Comparison of ENCODE assay signal across 16 cellular contexts in the genomic region with DNA sequence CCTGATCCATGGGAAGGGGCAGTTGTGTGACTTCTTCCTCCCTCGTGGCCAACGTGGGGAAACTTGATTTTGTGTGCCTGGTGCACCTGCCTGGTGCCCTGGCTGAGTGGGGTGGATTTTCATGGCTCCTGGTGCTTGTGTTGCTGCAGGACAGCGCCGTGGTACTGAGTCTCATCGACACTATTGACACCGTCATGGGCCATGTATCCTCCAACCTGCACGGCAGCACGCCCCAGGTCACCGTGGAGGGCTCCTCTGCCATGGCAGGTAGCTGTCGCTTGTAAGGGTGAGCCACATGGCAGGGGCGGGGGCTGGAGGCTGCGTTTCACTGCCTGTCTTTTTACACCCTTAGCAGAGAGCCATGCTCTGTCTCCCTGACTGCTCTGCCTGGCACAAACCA. TPM values are rescaled to one million over a fixed set of nuclear protein-coding genes. Genes with fewer than 3 reads are reported as not detected.
"Had no signal": no experiment of that assay in that cellular context is flagged by ENCODE, and none has a peak within 500 bp of the region (broad histone marks: within the 10 kb centered on the region; RNA-seq: fewer than 3 reads in every experiment).

No MANE protein-coding gene starts in this region.

- H3K79me2 ChIP-seq: parathyroid adenoma had no signal

- H3K4me1 ChIP-seq: parathyroid adenoma had no signal

- H2AFZ ChIP-seq: parathyroid adenoma had no signal

- DNase-seq: activated CD8-positive, alpha-beta memory T cell treated with anti-CD3 and anti-CD28 coated beads for 24 hours; activated CD8-positive, alpha-beta memory T cell treated with anti-CD3 and anti-CD28 coated beads, Interleukin-2, amount 50 U/mL, for 48 hours; activated effector memory CD4-positive, alpha-beta T cell treated with anti-CD3 and anti-CD28 coated beads, Interleukin-2, amount 50 U/mL, for 16 hours; activated T-cell treated with anti-CD3 and anti-CD28 coated beads, Interleukin-2, amount 50 U/mL, for 48 hours; caudate nucleus; hippocampal formation; mammary epithelial cell; midbrain; stimulated activated CD4-positive, alpha-beta T cell treated with anti-CD3 and anti-CD28 coated beads, Interleukin-2, amount 100 ng/mL, for 24 hours; stimulated activated naive CD8-positive, alpha-beta T cell treated with anti-CD3 and anti-CD28 coated beads, Interleukin-15, Interleukin-2, amounts not matched to agents 100 U/mL and 50 U/mL, for 24 hours; trophoblast cell had no signal

- H3K27ac ChIP-seq: neutrophil, parathyroid adenoma had no signal

- H3K9me3 ChIP-seq: neutrophil had no signal

- ATAC-seq: activated CD4-positive, CD25-positive, alpha-beta regulatory T cell treated with anti-CD3 and anti-CD28 coated beads, Interleukin-2, amount 50 U/mL, for 24 hours; left colon; stimulated activated naive CD8-positive, alpha-beta T cell treated with anti-CD3 and anti-CD28 coated beads, Interleukin-15, Interleukin-2, amounts not matched to agents 100 U/mL and 50 U/mL, for 24 hours had no signal

- H3K9ac ChIP-seq: parathyroid adenoma had no signal

- H3K36me3 ChIP-seq: neutrophil had no signal

RNA-seq across cellular contexts. Expression of a gene that starts 49.3 kb away (rescaled TPM):
- total RNA-seq: glomerular endothelial cell, mammary epithelial cell had no signal
- polyA plus RNA-seq: mammary epithelial cell had no signal
